In the genomic region with DNA sequence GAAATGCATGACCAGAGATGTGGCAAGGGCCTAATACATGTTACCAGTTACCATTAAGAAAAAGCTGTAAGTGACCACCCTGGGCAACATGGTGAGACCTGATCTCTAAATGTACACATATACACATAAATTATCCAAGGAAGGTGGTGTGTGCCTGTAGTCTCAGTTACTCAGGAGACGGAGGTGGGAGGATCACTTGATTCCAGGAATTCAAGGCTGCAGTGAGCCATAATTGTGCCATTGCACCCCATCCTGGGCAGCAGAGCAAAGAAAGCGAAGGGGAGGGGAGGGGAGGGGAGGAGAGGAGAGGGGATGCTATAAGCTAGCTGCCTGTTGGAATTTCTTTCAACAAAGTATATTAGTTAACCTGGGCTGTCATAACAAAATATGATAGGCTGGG, we compare ENCODE assay signal across 28 cellular contexts.
"Had no signal": no experiment of that assay in that cellular context is flagged by ENCODE, and none has a peak within 500 bp of the region (broad histone marks: within the 10 kb centered on the region; RNA-seq: fewer than 3 reads in every experiment).

No MANE protein-coding gene starts in this region.

- H3K27me3 Mint-ChIP-seq: dendritic cell treated with granulocyte-macrophage colony-stimulating factor and Interleukin-4, amounts not matched to agents 40 ng/mL and 50 ng/mL, for 4 days; effector memory CD8-positive, alpha-beta T cell had no signal

- H3K4me1 Mint-ChIP-seq: endodermal cell, immature natural killer cell, mesothelial cell of epicardium had no signal

- H3K79me2 ChIP-seq: hepatocyte had no signal

- H3K27ac ChIP-seq: colonic mucosa, epithelial cell of prostate, esophagus squamous epithelium, gastrocnemius medialis, heart left ventricle, hepatocyte, left lung, lower lobe of right lung had no signal

- H3K9me3 ChIP-seq: colonic mucosa, esophagus squamous epithelium, gastrocnemius medialis, heart left ventricle, lower lobe of right lung had no signal

- H3K4me3 ChIP-seq: colonic mucosa, esophagus squamous epithelium, gastrocnemius medialis, heart left ventricle, hepatocyte, left lung, lower lobe of right lung, mucosa of descending colon had no signal

- ATAC-seq: effector memory CD8-positive, alpha-beta T cell; esophagus mucosa; gastrocnemius medialis; heart left ventricle; left colon; left lung; left ventricle myocardium superior; lower lobe of right lung; mucosa of descending colon had no signal

- H3K9me3 Mint-ChIP-seq: endodermal cell, mesothelial cell of epicardium had no signal

- H3K4me2 ChIP-seq: hepatocyte had no signal

- H3K4me1 ChIP-seq: colonic mucosa, esophagus squamous epithelium, gastrocnemius medialis, heart left ventricle, left lung, lower lobe of right lung had no signal

- H3K27ac Mint-ChIP-seq: dendritic cell treated with granulocyte-macrophage colony-stimulating factor and Interleukin-4, amounts not matched to agents 40 ng/mL and 50 ng/mL, for 4 days; effector memory CD8-positive, alpha-beta T cell; endodermal cell; immature natural killer cell; mesothelial cell of epicardium had no signal

- H3K36me3 Mint-ChIP-seq: immature natural killer cell, mesothelial cell of epicardium had no signal

- H2AFZ ChIP-seq: hepatocyte had no signal

- H3K27me3 ChIP-seq: colonic mucosa, esophagus squamous epithelium, gastrocnemius medialis, heart left ventricle, hepatocyte, left lung had no signal

- H3K4me3 Mint-ChIP-seq: dendritic cell treated with granulocyte-macrophage colony-stimulating factor and Interleukin-4, amounts not matched to agents 40 ng/mL and 50 ng/mL, for 4 days; effector memory CD8-positive, alpha-beta T cell; endodermal cell; immature natural killer cell; mesothelial cell of epicardium had no signal

- DNase-seq: cerebellar nuclear complex; colonic mucosa; cortex of kidney; effector CD8-positive, alpha-beta T cell; effector memory CD8-positive, alpha-beta T cell; endodermal cell; erythroblast; esophagus squamous epithelium; foreskin fibroblast; foreskin melanocyte; gastrocnemius medialis; heart left ventricle; hypothalamus; immature natural killer cell; islet precursor cell; kidney; kidney glomerular epithelial cell; left colon; left lung; left ventricle myocardium superior; lower lobe of right lung; mesenchymal stem cell; mucosa of descending colon had no signal

- H3K36me3 ChIP-seq: colonic mucosa, esophagus squamous epithelium, gastrocnemius medialis, heart left ventricle, left lung, lower lobe of right lung had no signal
